13 cellular contexts compared by ENCODE assay signal in genomic region chr2:1717129-1717528, GRCh38. TPM values are rescaled to one million over a fixed set of nuclear protein-coding genes. Genes with fewer than 3 reads are reported as not detected.
DNase-seq lines count a peak whose midpoint lies in the region; ATAC-seq, FAIRE-seq and TF ChIP-seq lines count a peak whose summit lies in the region.
"Had no signal": no experiment of that assay in that cellular context is flagged by ENCODE, and none has a peak within 500 bp of the region (broad histone marks: within the 10 kb centered on the region; RNA-seq: fewer than 3 reads in every experiment).

No MANE protein-coding gene starts in this region.

- peaks cover 84% of the 10 kb centered on the region for H3K79me2 ChIP-seq in GM23248 (ENCODE audit: insufficient read depth)

- H3K36me3 ChIP-seq in GM23248 (ENCODE audit: low read depth) (no peaks in the 10 kb centered on the region), kidney (ENCODE audit: control insufficient read depth in 1 of 2, insufficient read depth in 2 of 2, low read length in 2 of 2) (no peaks in the 10 kb centered on the region), ovary (no peaks in the 10 kb centered on the region)

- H3K27ac Mint-ChIP-seq in CD14-positive monocyte, result no peak overlapping the region
- H3K27ac Mint-ChIP-seq: activated B cell treated with CpG ODN at 0.5 μM for 24 hours; naive thymus-derived CD4-positive, alpha-beta T cell had no signal

- no peak overlapping the region for H2AFZ ChIP-seq in GM23248

- peaks cover 0 to 10% (median 3%) of the 10 kb centered on the region in 7 donors for H3K9me3 Mint-ChIP-seq in CD14-positive monocyte
- H3K9me3 Mint-ChIP-seq: activated B cell treated with CpG ODN at 0.5 μM for 24 hours had no signal

- H3K4me1 ChIP-seq in GM23248 (ENCODE audit: insufficient read depth) (peaks cover 26% of the 10 kb centered on the region), kidney (ENCODE audit: control insufficient read depth in 1 of 2, insufficient read depth in 1 of 2, low read depth in 1 of 2, low read length in 2 of 2) (peaks cover 0 to 19% of the 10 kb centered on the region in 2 donors), ovary (ENCODE audit: insufficient read depth) (peaks cover 59% of the 10 kb centered on the region)

- H3K9me2 ChIP-seq in GM23248 (ENCODE audit: insufficient read depth), result no peaks in the 10 kb centered on the region

- TF ChIP-seq EP300 in ovary (IDR thresholded peaks at IDR 0.05), result no peak

- H4K20me1 ChIP-seq in GM23248 (ENCODE audit: insufficient read depth), result no peaks in the 10 kb centered on the region; the same call in 1 of the 2 replicates

- H3K4me3 ChIP-seq in GM23248 (no peak overlapping the region), kidney (ENCODE audit: low read length in 2 of 2) (no peak overlapping the region), ovary (no peak overlapping the region)

- ATAC-seq in GM18909 (IDR thresholded peaks at IDR 0.05; ENCODE audit: poor library complexity, unreplicated experiment), result no peak

- FAIRE-seq in kidney (lab: Jason Lieb, UNC), result no peak
- FAIRE-seq: GM12891 had no signal

- H3K4me2 ChIP-seq in GM23248 (ENCODE audit: unreplicated experiment), result no peak overlapping the region

- H3K36me3 Mint-ChIP-seq in CD14-positive monocyte, result no peaks in the 10 kb centered on the region
- H3K36me3 Mint-ChIP-seq: naive thymus-derived CD4-positive, alpha-beta T cell had no signal

- no peaks in the 10 kb centered on the region for H3K27me3 ChIP-seq in GM23248 (replicated peaks; ENCODE audit: insufficient read depth)
- H3K27me3 ChIP-seq in ovary, result no peaks in the 10 kb centered on the region

- in situ Hi-C loops in GM23248 (cut with MboI), result no loop called here

- peaks cover 0 to 4% (median 1%) of the 10 kb centered on the region in 3 donors for H3K27me3 Mint-ChIP-seq in CD14-positive monocyte (ENCODE audit: low read depth in 3 of 3)

- no peaks in the 10 kb centered on the region for H3K4me1 Mint-ChIP-seq in CD14-positive monocyte
- H3K4me1 Mint-ChIP-seq: activated B cell treated with CpG ODN at 0.5 μM for 24 hours; naive thymus-derived CD4-positive, alpha-beta T cell had no signal

- TF ChIP-seq POLR2A in ovary (IDR thresholded peaks at IDR 0.05), result no peak

- H3K4me3 Mint-ChIP-seq in CD14-positive monocyte, result no peak overlapping the region
- H3K4me3 Mint-ChIP-seq: activated B cell treated with CpG ODN at 0.5 μM for 24 hours; naive thymus-derived CD4-positive, alpha-beta T cell had no signal

- peak; percentile 16 for DNase-seq in GM23248
- DNase-seq in dermis blood vessel endothelial cell, result peak; percentile 97
- no peak for DNase-seq in kidney
- DNase-seq in renal cortical epithelial cell (ENCODE audit: low read depth), result peak; percentile 70
- no peak for DNase-seq in ovary
- no peak for DNase-seq in NCI-H69 (lab: John Stamatoyannopoulos, UW)
- no peak for DNase-seq in CD14-positive monocyte (ENCODE audit: low spot score)
- DNase-seq: activated B cell treated with CpG ODN at 0.5 μM for 24 hours; activated effector memory CD4-positive, alpha-beta T cell treated with Interleukin-2 at 50 U/mL for 16 hours; erythroblast; naive thymus-derived CD4-positive, alpha-beta T cell had no signal

- WGBS in GM23248 (ENCODE audit: low coverage in 1 of 2, low lambda C conversion rate in 2 of 2, missing lambda C conversion rate in 2 of 2), 2 experiments, result 82 to 86% methylated on average over 9 of the region's 9 CpGs
- WGBS in ovary, 3 donors, result 46 to 53% (median 49%) methylated on average over 9 of the region's 9 CpGs

- TF ChIP-seq CTCF in kidney (IDR thresholded peaks at IDR 0.05; ENCODE audit: borderline replicate concordance, extremely low read depth, insufficient read depth) (no peak), ovary (IDR thresholded peaks at IDR 0.05) (no peak), CD14-positive monocyte (IDR thresholded peaks at IDR 0.05) (no peak)

- H3F3A ChIP-seq in GM23248 (ENCODE audit: insufficient read depth), result peaks cover 14% of the 10 kb centered on the region

- H3K27ac ChIP-seq in GM23248, result no peak overlapping the region
- peak overlapping the region; percentile 4 to 30 for H3K27ac ChIP-seq in kidney (ENCODE audit: low read depth in 2 of 2, low read length in 2 of 2)
- no peak overlapping the region for H3K27ac ChIP-seq in ovary

- H3K9ac ChIP-seq in GM23248 (no peak overlapping the region), kidney (ENCODE audit: low read length in 2 of 2) (no peak overlapping the region)

- H3K9me3 ChIP-seq in GM23248 (ENCODE audit: low read depth) (no peaks in the 10 kb centered on the region), kidney (ENCODE audit: control insufficient read depth in 1 of 2, low read length in 2 of 2) (no peaks in the 10 kb centered on the region), ovary (no peaks in the 10 kb centered on the region)

- intact Hi-C loops in kidney (cut with DNase I), result no loop called here
- intact Hi-C loops in ovary (cut with DNase I), result no loop called here
- intact Hi-C loops in CD14-positive monocyte (cut with micrococcal nuclease), result no loop called here

RNA-seq across cellular contexts. Expression of gene PXDN, which starts 27.2 kb away (rescaled TPM):
- total RNA-seq in GM23248 (2014; rRNA removed; shearing (Covaris generic)), result 263 and 291 TPM in 2 replicates
- 222 and 235 TPM in 2 replicates for polyA plus RNA-seq in GM23248 (2016; fragmentation: Nextera tagmentation; extraction: Ambion mirVana)
- total RNA-seq in dermis blood vessel endothelial cell, result 563 and 762 TPM in 2 replicates
- 42.3 TPM for total RNA-seq in kidney
- polyA plus RNA-seq in kidney (ENCODE audit: insufficient read depth, low read depth, low replicate concordance), result 4.7 TPM
- total RNA-seq in renal cortical epithelial cell, result 243 and 291 TPM in 2 replicates
- 10 to 100 TPM; 36.0 to 73.3 (median 54.5) TPM for total RNA-seq in ovary
- polyA plus RNA-seq in ovary, result 100 to 1,000 TPM in 1 of 2 donors, 10 to 100 TPM in 1; 39.2 to 116 TPM
- not detected for polyA plus RNA-seq in CD14-positive monocyte

Comparison
In these comparisons a context has a peak if more than half of its experiments do, and no peak if none do; other contexts are left out.
1. DNase-seq: peak in GM23248 (single experiment), dermis blood vessel endothelial cell (single experiment) and renal cortical epithelial cell (single experiment); none in kidney (single experiment), ovary (0 of 5), NCI-H69 (single experiment) and CD14-positive monocyte (single experiment).
2. H3K27ac ChIP-seq: peak in kidney (2 of 2); none in GM23248 (single experiment) and ovary (0 of 2).